In the genomic region with DNA sequence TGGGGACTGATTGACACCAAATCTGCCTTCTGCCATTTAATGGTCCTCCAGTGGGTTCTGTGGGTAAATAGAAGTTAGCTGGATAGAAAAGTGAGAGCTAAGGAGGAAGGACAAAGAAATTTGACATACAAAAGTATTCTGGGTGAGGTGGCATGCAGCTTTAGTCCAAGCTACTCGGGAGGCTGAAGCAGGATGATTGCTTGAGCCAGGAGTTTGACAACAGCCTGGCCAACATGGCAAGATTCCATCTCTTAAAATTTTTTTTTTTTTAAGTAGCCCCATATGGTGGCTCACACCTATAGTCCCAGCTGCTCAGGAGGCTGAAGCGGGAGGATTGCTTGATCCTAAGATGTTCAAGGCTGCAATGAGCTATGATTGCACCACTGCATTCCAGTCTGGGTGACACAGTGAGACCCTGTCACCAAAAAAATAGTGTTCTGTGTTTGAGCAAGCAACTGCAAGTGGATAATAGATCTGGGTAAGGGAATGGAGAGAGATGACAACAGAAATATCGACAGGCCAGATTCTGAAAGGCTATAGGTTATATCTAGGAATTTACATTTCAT, we compare ENCODE assay signal across 30 cellular contexts. TPM values are rescaled to one million over a fixed set of nuclear protein-coding genes. Genes with fewer than 3 reads are reported as not detected.
DNase-seq lines count a peak whose midpoint lies in the region; ATAC-seq and TF ChIP-seq lines count a peak whose summit lies in the region.
"Had no signal": no experiment of that assay in that cellular context is flagged by ENCODE, and none has a peak within 500 bp of the region (broad histone marks: within the 10 kb centered on the region; RNA-seq: fewer than 3 reads in every experiment).

No MANE protein-coding gene starts in this region.

- H3K36me3 Mint-ChIP-seq in activated T-cell treated with anti-CD3 and anti-CD28 coated beads, Interleukin-2, amount 50 U/mL, for 72 hours (ENCODE audit: insufficient read depth in 2 of 2) = peaks cover 10 to 38% of the 10 kb centered on the region in 2 donors
- peaks cover 100% of the 10 kb centered on the region for H3K36me3 Mint-ChIP-seq in activated T-helper 17 cell treated with anti-CD3 and anti-CD28 coated beads, Interleukin-2, amount 50 U/mL, for 72 hours (ENCODE audit: low read depth)
- H3K36me3 Mint-ChIP-seq in nephron progenitor cell (ENCODE audit: low read depth) = peaks cover 72% of the 10 kb centered on the region

- H3K9me3 Mint-ChIP-seq in activated T-cell treated with anti-CD3 and anti-CD28 coated beads, Interleukin-2, amount 50 U/mL, for 72 hours = no peaks in the 10 kb centered on the region
- H3K9me3 Mint-ChIP-seq in activated T-helper 17 cell treated with anti-CD3 and anti-CD28 coated beads, Interleukin-2, amount 50 U/mL, for 72 hours = no peaks in the 10 kb centered on the region
- H3K9me3 Mint-ChIP-seq in nephron progenitor cell = no peaks in the 10 kb centered on the region
- H3K9me3 Mint-ChIP-seq: CD4-positive, alpha-beta T cell; WTC11 had no signal

- TF ChIP-seq CTCF in nephron progenitor cell (IDR thresholded peaks at IDR 0.05) = no peak

- intact Hi-C loops in left cardiac atrium (cut with DNase I) (no loop called here), aorta (cut with DNase I) (no loop called here)

- 65 to 67% methylated on average over 3 of the region's 3 CpGs for WGBS in aorta, 2 donors

- ATAC-seq in activated T-cell treated with anti-CD3 and anti-CD28 coated beads, Interleukin-2, amount 50 U/mL, for 72 hours (replicated peaks in 1 of 2) = no peak
- no peak for ATAC-seq in activated T-helper 17 cell treated with anti-CD3 and anti-CD28 coated beads, Interleukin-2, amount 50 U/mL, for 72 hours (replicated peaks)
- ATAC-seq in left cardiac atrium (peak; percentile 33 to 43), aorta (ENCODE audit: low FRiP score) (no peak), GM21515 (IDR thresholded peaks at IDR 0.05; ENCODE audit: unreplicated experiment) (no peak)
- ATAC-seq: gastroesophageal sphincter, sciatic nerve, WTC11 had no signal

- no peak for DNase-seq in activated T-cell treated with anti-CD3 and anti-CD28 coated beads, Interleukin-2, amount 50 U/mL, for 72 hours
- no peak for DNase-seq in activated T-cell treated with anti-CD3 and anti-CD28 coated beads for 4 hours
- no peak for DNase-seq in left cardiac atrium
- DNase-seq in nephron progenitor cell = no peak
- DNase-seq in aorta = no peak
- no peak for DNase-seq in cerebellum (ENCODE audit: low spot score)
- DNase-seq: activated CD4-positive, alpha-beta T cell treated with anti-CD3 and anti-CD28 coated beads, Interleukin-2, amount 50 U/mL, for 1 hour; activated CD8-positive, alpha-beta memory T cell treated with anti-CD3 and anti-CD28 coated beads, Interleukin-2, amount 50 U/mL, for 4 hours; activated effector memory CD4-positive, alpha-beta T cell treated with anti-CD3 and anti-CD28 coated beads, Interleukin-2, amount 50 U/mL, for 16 hours; AML-193; CD4-positive, alpha-beta T cell; DMS153; H7; hippocampal formation; mammary epithelial cell; NCI-H1092 treated with DMSO at 0.1 percent for 48 hours; NCI-H1694 treated with DMSO at 0.1 percent for 48 hours; NCI-H2171; posterior cingulate gyrus; stimulated activated CD4-positive, alpha-beta T cell treated with anti-CD3 and anti-CD28 coated beads, Interleukin-12 subunit alpha, Interleukin-12 subunit beta, amount 100 ng/mL, for 4 hours; stimulated activated CD4-positive, alpha-beta T cell treated with anti-CD3 and anti-CD28 coated beads, Interleukin-2, amount 100 ng/mL, for 48 hours; tibial artery had no signal

- no peak overlapping the region for H3K4me3 ChIP-seq in aorta (ENCODE audit: low read length in 2 of 2)
- H3K4me3 ChIP-seq: adrenal gland, body of pancreas, gastroesophageal sphincter, SJSA1, tibial artery had no signal

- peaks cover 0 to 5% of the 10 kb centered on the region in 2 donors for H3K36me3 ChIP-seq in aorta (ENCODE audit: control insufficient read depth in 1 of 2, insufficient read depth in 2 of 2, low read length in 1 of 2)

- H3K27me3 Mint-ChIP-seq in activated T-cell treated with anti-CD3 and anti-CD28 coated beads, Interleukin-2, amount 50 U/mL, for 72 hours (ENCODE audit: low read depth) = no peaks in the 10 kb centered on the region
- H3K27me3 Mint-ChIP-seq in activated T-helper 17 cell treated with anti-CD3 and anti-CD28 coated beads, Interleukin-2, amount 50 U/mL, for 72 hours = no peaks in the 10 kb centered on the region
- no peaks in the 10 kb centered on the region for H3K27me3 Mint-ChIP-seq in nephron progenitor cell (ENCODE audit: low read depth, poor library complexity)
- H3K27me3 Mint-ChIP-seq: CD4-positive, alpha-beta T cell had no signal

- no peaks in the 10 kb centered on the region for H3K27me3 ChIP-seq in aorta (ENCODE audit: control insufficient read depth in 1 of 2, insufficient read depth in 2 of 2, low read length in 1 of 2)
- H3K27me3 ChIP-seq: adrenal gland, body of pancreas, gastroesophageal sphincter, SJSA1, tibial artery had no signal

- H3K27ac ChIP-seq in aorta (ENCODE audit: low read depth in 1 of 2, low read length in 2 of 2) = no peak overlapping the region
- H3K27ac ChIP-seq: adrenal gland, body of pancreas, gastroesophageal sphincter, SJSA1, tibial artery had no signal

- no peak overlapping the region for H3K4me3 Mint-ChIP-seq in activated T-cell treated with anti-CD3 and anti-CD28 coated beads, Interleukin-2, amount 50 U/mL, for 72 hours
- H3K4me3 Mint-ChIP-seq in activated T-helper 17 cell treated with anti-CD3 and anti-CD28 coated beads, Interleukin-2, amount 50 U/mL, for 72 hours = no peak overlapping the region
- no peak overlapping the region for H3K4me3 Mint-ChIP-seq in nephron progenitor cell
- H3K4me3 Mint-ChIP-seq: CD4-positive, alpha-beta T cell; WTC11 had no signal

- H3K27ac Mint-ChIP-seq in activated T-cell treated with anti-CD3 and anti-CD28 coated beads, Interleukin-2, amount 50 U/mL, for 72 hours = peak overlapping the region; percentile 90
- H3K27ac Mint-ChIP-seq in activated T-helper 17 cell treated with anti-CD3 and anti-CD28 coated beads, Interleukin-2, amount 50 U/mL, for 72 hours = peak overlapping the region; percentile 54
- peak overlapping the region; percentile 1 for H3K27ac Mint-ChIP-seq in nephron progenitor cell
- H3K27ac Mint-ChIP-seq: CD4-positive, alpha-beta T cell; WTC11 had no signal

- H3K9me3 ChIP-seq in aorta (ENCODE audit: control insufficient read depth, low read length) = no peaks in the 10 kb centered on the region
- H3K9me3 ChIP-seq: adrenal gland, body of pancreas, gastroesophageal sphincter, SJSA1, tibial artery had no signal

- no peaks in the 10 kb centered on the region for H3K4me1 ChIP-seq in aorta (ENCODE audit: control insufficient read depth in 1 of 2, insufficient read depth in 2 of 2, low read length in 2 of 2)
- H3K4me1 ChIP-seq: adrenal gland, SJSA1, tibial artery had no signal

- H3K4me1 Mint-ChIP-seq in activated T-cell treated with anti-CD3 and anti-CD28 coated beads, Interleukin-2, amount 50 U/mL, for 72 hours (ENCODE audit: low read depth) = no peaks in the 10 kb centered on the region
- H3K4me1 Mint-ChIP-seq in activated T-helper 17 cell treated with anti-CD3 and anti-CD28 coated beads, Interleukin-2, amount 50 U/mL, for 72 hours = peaks cover 24% of the 10 kb centered on the region
- H3K4me1 Mint-ChIP-seq in nephron progenitor cell = no peaks in the 10 kb centered on the region
- H3K4me1 Mint-ChIP-seq: WTC11 had no signal

RNA-seq across cellular contexts. Expression of a gene that starts 13.4 kb away (rescaled TPM):
- total RNA-seq in activated T-cell treated with anti-CD3 and anti-CD28 coated beads, Interleukin-2, amount 50 U/mL, for 72 hours = 10 to 100 TPM; 81.6 to 81.9 TPM
- total RNA-seq in activated T-helper 17 cell treated with anti-CD3 and anti-CD28 coated beads, Interleukin-2, amount 50 U/mL, for 72 hours = 10 to 100 TPM; 48.3 to 57.7 TPM
- total RNA-seq in left cardiac atrium (10 to 100 TPM; 30.3 to 31.8 TPM), aorta (10 to 100 TPM; 22.3 to 26.6 TPM), cerebellum (37.3 TPM)
- polyA plus RNA-seq in aorta = 10 to 100 TPM; 22.2 to 24.3 TPM

RNA-seq across cellular contexts. Expression of a gene that starts 29.8 kb away (rescaled TPM):
- total RNA-seq in activated T-cell treated with anti-CD3 and anti-CD28 coated beads, Interleukin-2, amount 50 U/mL, for 72 hours = 10 to 100 TPM; 11.9 to 15.3 TPM
- total RNA-seq in activated T-helper 17 cell treated with anti-CD3 and anti-CD28 coated beads, Interleukin-2, amount 50 U/mL, for 72 hours = 10 to 100 TPM; 12.3 to 12.6 TPM
- total RNA-seq in left cardiac atrium (10 to 100 TPM; 16.7 to 22.4 TPM), aorta (10 to 100 TPM; 10.8 to 13.0 TPM), cerebellum (8.9 TPM)
- 1 to 10 TPM; 5.0 to 5.4 TPM for polyA plus RNA-seq in aorta

Comparison
In these comparisons a context has a peak if more than half of its experiments do, and no peak if none do; other contexts are left out.
1. ATAC-seq: peak in left cardiac atrium (2 of 2); none in activated T-cell treated with anti-CD3 and anti-CD28 coated beads, Interleukin-2, amount 50 U/mL, for 72 hours (0 of 2), activated T-helper 17 cell treated with anti-CD3 and anti-CD28 coated beads, Interleukin-2, amount 50 U/mL, for 72 hours (single experiment), aorta (single experiment) and GM21515 (single experiment).
2. H3K27ac Mint-ChIP-seq: peak in every context shown above with its lines; median percentile 90 in activated T-cell treated with anti-CD3 and anti-CD28 coated beads, Interleukin-2, amount 50 U/mL, for 72 hours; 54 in activated T-helper 17 cell treated with anti-CD3 and anti-CD28 coated beads, Interleukin-2, amount 50 U/mL, for 72 hours; 1 in nephron progenitor cell.